ENCODE assay signal across 1 cellular context in the genomic region with DNA sequence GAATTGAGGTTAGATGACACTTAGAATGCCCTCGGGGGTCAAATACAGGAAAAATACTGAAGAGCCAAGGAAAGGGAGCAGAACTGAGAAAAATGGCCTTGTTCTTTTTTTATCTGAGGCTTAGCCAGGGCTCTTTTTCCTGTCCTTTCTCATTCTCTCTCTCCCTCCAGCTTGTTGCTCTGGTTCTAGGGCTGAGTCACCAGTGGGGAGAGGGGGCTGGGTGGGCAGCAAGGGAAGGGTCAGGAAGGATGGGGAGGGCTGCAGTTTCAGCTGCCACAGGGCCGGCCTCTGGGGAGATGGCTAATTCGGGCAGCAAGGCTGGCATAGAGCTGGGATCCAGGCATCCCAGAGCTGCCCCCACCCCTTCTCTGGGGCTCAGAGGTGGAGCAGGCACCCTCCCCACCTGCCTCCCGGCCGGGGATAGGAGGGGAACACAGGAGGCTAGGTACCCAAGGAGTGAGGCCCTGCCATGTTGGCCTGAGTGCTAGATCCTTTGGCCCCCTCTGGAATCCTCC.
TF ChIP-seq lines count a peak whose summit lies in the region.

No MANE protein-coding gene starts in this region.

TF ChIP-seq in SK-N-SH treated with all-trans-retinoic acid at 6 μM for 48 hours, 23 proteins besides CTCF, POLR2A, EP300 and RAD21:
- TF ChIP-seq ZFP3 (CRISPR knock-in tag; IDR thresholded peaks at IDR 0.05) (0 out of 2 replicates have a peak, but pooled peaks have one; percentile 32), TCF4 (CRISPR knock-in tag; IDR thresholded peaks at IDR 0.05; ENCODE audit: borderline replicate concordance) (no peak), PATZ1 (CRISPR knock-in tag; IDR thresholded peaks at IDR 0.05; ENCODE audit: borderline replicate concordance) (peak; percentile 60; the same call in 1 of the 2 replicates), ZNF565 (CRISPR knock-in tag; conservative IDR thresholded peaks at IDR 0.05; ENCODE audit: low read depth) (no peak), ARNTL (CRISPR knock-in tag; IDR thresholded peaks at IDR 0.05; ENCODE audit: borderline replicate concordance, low read depth) (no peak), GLIS3 (CRISPR knock-in tag; IDR thresholded peaks at IDR 0.05) (no peak)
